Comparison of ENCODE assay signal across 31 cellular contexts in genomic region chr2:234121999-234122398, GRCh38.
"Had no signal": no experiment of that assay in that cellular context is flagged by ENCODE, and none has a peak within 500 bp of the region (broad histone marks: within the 10 kb centered on the region; RNA-seq: fewer than 3 reads in every experiment).

No MANE protein-coding gene starts in this region.

- H3K36me3 ChIP-seq: neural progenitor cell, ovary, spleen, thoracic aorta, thyroid gland, tibial nerve, upper lobe of left lung, uterus had no signal

- DNase-seq: naive thymus-derived CD4-positive, alpha-beta T cell; natural killer cell; occipital lobe; ovary; posterior cingulate gyrus; psoas muscle; right cardiac atrium; spleen; stimulated activated CD4-positive, alpha-beta T cell treated with anti-CD3 and anti-CD28 coated beads, Interleukin-12 subunit alpha, Interleukin-12 subunit beta, amount 100 ng/mL, for 4 hours; stimulated activated CD4-positive, alpha-beta T cell treated with anti-CD3 and anti-CD28 coated beads, Interleukin-1b, Interleukin-23, amount 100 ng/mL, for 48 hours; stimulated activated CD4-positive, alpha-beta T cell treated with anti-CD3 and anti-CD28 coated beads, Interleukin-4, amount 100 ng/mL, for 1 hour; stimulated activated CD4-positive, alpha-beta T cell treated with anti-CD3 and anti-CD28 coated beads, Interleukin-4, amount 100 ng/mL, for 4 hours; stimulated activated CD8-positive, alpha-beta memory T cell treated with anti-CD3 and anti-CD28 coated beads, Interleukin-4, amount 100 ng/mL, for 48 hours; stimulated activated naive CD4-positive, alpha-beta T cell; stimulated activated naive CD8-positive, alpha-beta T cell treated with anti-CD3 and anti-CD28 coated beads, Interleukin-15, amount 100 ng/mL, for 72 hours; stimulated activated naive CD8-positive, alpha-beta T cell treated with anti-CD3 and anti-CD28 coated beads, Interleukin-15, Interleukin-2, amounts not matched to agents 100 U/mL and 50 U/mL, for 24 hours; substantia nigra; thyroid gland; trophoblast cell; upper lobe of left lung; uterus had no signal

- H3K36me3 Mint-ChIP-seq: naive thymus-derived CD4-positive, alpha-beta T cell; natural killer cell; neural progenitor cell; stimulated activated memory B cell treated with anti-CD40 and anti-IgM and Interleukin-4, amounts not matched to agents 10 μg/mL and 1 μg/mL and 100 μg/mL, for 72 hours had no signal

- H3K4me1 ChIP-seq: neural progenitor cell, parathyroid adenoma, psoas muscle, spleen, thyroid gland, tibial nerve, upper lobe of left lung, uterus had no signal

- H3K9ac ChIP-seq: neural progenitor cell, parathyroid adenoma had no signal

- H3K4me3 Mint-ChIP-seq: naive thymus-derived CD4-positive, alpha-beta T cell; natural killer cell; nephron; neural progenitor cell; stimulated activated memory B cell treated with anti-CD40 and anti-IgM and Interleukin-4, amounts not matched to agents 10 μg/mL and 1 μg/mL and 100 μg/mL, for 72 hours; stimulated activated naive CD8-positive, alpha-beta T cell treated with anti-CD3 and anti-CD28 coated beads, Interleukin-15, amount 100 ng/mL, for 72 hours had no signal

- H3K27ac Mint-ChIP-seq: natural killer cell; nephron; neural progenitor cell; progenitor cell of endocrine pancreas; stimulated activated memory B cell treated with anti-CD40 and anti-IgM and Interleukin-4, amounts not matched to agents 10 μg/mL and 1 μg/mL and 100 μg/mL, for 72 hours; stimulated activated naive CD8-positive, alpha-beta T cell treated with anti-CD3 and anti-CD28 coated beads, Interleukin-15, amount 100 ng/mL, for 72 hours had no signal

- H3K4me2 ChIP-seq: neural progenitor cell, smooth muscle cell had no signal

- H3K79me2 ChIP-seq: parathyroid adenoma had no signal

- H3K9me3 ChIP-seq: ovary, psoas muscle, spleen, thoracic aorta, thyroid gland, tibial nerve, upper lobe of left lung, uterus had no signal

- H3K9me3 Mint-ChIP-seq: natural killer cell; nephron; neural progenitor cell; stimulated activated memory B cell treated with anti-CD40 and anti-IgM and Interleukin-4, amounts not matched to agents 10 μg/mL and 1 μg/mL and 100 μg/mL, for 72 hours; stimulated activated naive CD8-positive, alpha-beta T cell treated with anti-CD3 and anti-CD28 coated beads, Interleukin-15, amount 100 ng/mL, for 72 hours had no signal

- ATAC-seq: naive thymus-derived CD4-positive, alpha-beta T cell; natural killer cell; psoas muscle; right cardiac atrium; sciatic nerve; stimulated activated memory B cell treated with anti-CD40 and anti-IgM and Interleukin-4, amounts not matched to agents 10 μg/mL and 1 μg/mL and 100 μg/mL, for 72 hours; stimulated activated naive CD8-positive, alpha-beta T cell treated with anti-CD3 and anti-CD28 coated beads, Interleukin-15, amount 100 ng/mL, for 72 hours; stimulated activated naive CD8-positive, alpha-beta T cell treated with anti-CD3 and anti-CD28 coated beads, Interleukin-15, Interleukin-2, amounts not matched to agents 100 U/mL and 50 U/mL, for 24 hours had no signal

- H3K27ac ChIP-seq: neural progenitor cell, ovary, parathyroid adenoma, psoas muscle, skin epidermis, spleen, thoracic aorta, thyroid gland, tibial nerve, upper lobe of left lung, uterus had no signal

- H3K4me3 ChIP-seq: neural progenitor cell, ovary, psoas muscle, skin epidermis, smooth muscle cell, spleen, thoracic aorta, thyroid gland, tibial nerve, upper lobe of left lung, uterus had no signal

- H3K27me3 ChIP-seq: neural progenitor cell, ovary, thyroid gland, tibial nerve, upper lobe of left lung, uterus had no signal

- H3K27me3 Mint-ChIP-seq: stimulated activated naive CD8-positive, alpha-beta T cell treated with anti-CD3 and anti-CD28 coated beads, Interleukin-15, amount 100 ng/mL, for 72 hours had no signal

- H3K4me1 Mint-ChIP-seq: nephron; neural progenitor cell; stimulated activated memory B cell treated with anti-CD40 and anti-IgM and Interleukin-4, amounts not matched to agents 10 μg/mL and 1 μg/mL and 100 μg/mL, for 72 hours; stimulated activated naive CD8-positive, alpha-beta T cell treated with anti-CD3 and anti-CD28 coated beads, Interleukin-15, amount 100 ng/mL, for 72 hours had no signal

- H2AFZ ChIP-seq: neural progenitor cell, parathyroid adenoma had no signal
